In genomic region chr20:3902041-3902440, GRCh38 we compare ENCODE assay signal across 14 cellular contexts. TPM values are rescaled to one million over a fixed set of nuclear protein-coding genes. Genes with fewer than 3 reads are reported as not detected.
DNase-seq lines count a peak whose midpoint lies in the region; ATAC-seq and TF ChIP-seq lines count a peak whose summit lies in the region.
"Had no signal": no experiment of that assay in that cellular context is flagged by ENCODE, and none has a peak within 500 bp of the region (broad histone marks: within the 10 kb centered on the region; RNA-seq: fewer than 3 reads in every experiment).

No MANE protein-coding gene starts in this region.

- peaks cover 39% of the 10 kb centered on the region for H4K20me1 ChIP-seq in OCI-LY7 (ENCODE audit: insufficient read depth, low read length)

- 80% methylated on average over 7 of the region's 7 CpGs for WGBS in esophagus muscularis mucosa

- CTCF ChIA-PET in CD8-positive, alpha-beta T cell (lab: Charles Lee): interaction anchor here (1.1 kb wide), 1 partner anchor 106 kb away, joined by 4 read pairs; the partner anchor contains the start of gene CDC25B
- CTCF ChIA-PET in OCI-LY7 (lab: Charles Lee; ENCODE audit: unreplicated experiment): no interaction called here

- ATAC-seq in CD8-positive, alpha-beta T cell: no peak
- peak; percentile 16 for ATAC-seq in sciatic nerve
- no peak for ATAC-seq in HG03342 (IDR thresholded peaks at IDR 0.05; ENCODE audit: unreplicated experiment)

- H3K36me3 Mint-ChIP-seq in CD8-positive, alpha-beta T cell: peaks cover 5% of the 10 kb centered on the region

- no peaks in the 10 kb centered on the region for H3K9me3 ChIP-seq in CD8-positive, alpha-beta T cell (ENCODE audit: low read length)
- H3K9me3 ChIP-seq in OCI-LY7 (ENCODE audit: low read length) (no peaks in the 10 kb centered on the region), esophagus muscularis mucosa (no peaks in the 10 kb centered on the region)

- H3K4me1 ChIP-seq in CD8-positive, alpha-beta T cell (ENCODE audit: insufficient read depth, low read length): peaks cover 60% of the 10 kb centered on the region
- H3K4me1 ChIP-seq in OCI-LY7 (ENCODE audit: insufficient read depth, low read length, poor library complexity, severe bottlenecking): peaks cover 73% of the 10 kb centered on the region
- peaks cover 35 to 87% (median 80%) of the 10 kb centered on the region in 4 donors for H3K4me1 ChIP-seq in esophagus muscularis mucosa

- TF ChIP-seq POLR2A in esophagus muscularis mucosa (IDR thresholded peaks at IDR 0.05; ENCODE audit: low read depth): no peak

- H3K9me3 Mint-ChIP-seq in CD8-positive, alpha-beta T cell: no peaks in the 10 kb centered on the region

- no TSS peak for BruUV-seq in OCI-LY7 (replicated peaks; lab: Mats Ljungman, UMichigan)

- TF ChIP-seq CTCF in CD8-positive, alpha-beta T cell (IDR thresholded peaks at IDR 0.05): no peak
- TF ChIP-seq CTCF in OCI-LY7 (conservative IDR thresholded peaks at IDR 0.05; ENCODE audit: low read length) (no peak), esophagus muscularis mucosa (IDR thresholded peaks at IDR 0.05) (no peak)

- peaks cover 100% of the 10 kb centered on the region for H3K79me2 ChIP-seq in OCI-LY7 (ENCODE audit: insufficient read depth, low read depth, low read length)

- no peaks in the 10 kb centered on the region for H3K27me3 ChIP-seq in CD8-positive, alpha-beta T cell (ENCODE audit: insufficient read depth, low read length)
- H3K27me3 ChIP-seq in esophagus muscularis mucosa: no peaks in the 10 kb centered on the region

- peak overlapping the region; percentile 43 for H3K4me2 ChIP-seq in OCI-LY7 (ENCODE audit: low read length)

- H3K27ac Mint-ChIP-seq in CD8-positive, alpha-beta T cell: peak overlapping the region; percentile 10

- no peaks in the 10 kb centered on the region for H3K27me3 Mint-ChIP-seq in CD8-positive, alpha-beta T cell (ENCODE audit: low read depth)

- no peak overlapping the region for H3K4me3 Mint-ChIP-seq in CD8-positive, alpha-beta T cell

- intact Hi-C loops in CD8-positive, alpha-beta T cell (cut with DNase I, micrococcal nuclease): loop anchor here in 1 of 2 experiments (10.0 kb wide), 1 partner anchor 53 kb away; no protein-coding TSS in a partner anchor
- intact Hi-C loops in OCI-LY7 (cut with micrococcal nuclease; ENCODE audit: unreplicated experiment): no loop called here
- intact Hi-C loops in esophagus muscularis mucosa (cut with DNase I): loop anchor here (1.0 kb wide), 1 partner anchor 14 kb away; no protein-coding TSS in a partner anchor
- intact Hi-C loops in sciatic nerve (cut with DNase I): no loop called here

- DNase-seq in CD8-positive, alpha-beta T cell: no peak
- no peak for DNase-seq in OCI-LY7 (ENCODE audit: low spot score)
- no peak for DNase-seq in esophagus muscularis mucosa (ENCODE audit: extremely low spot score)
- DNase-seq in sciatic nerve (ENCODE audit: low spot score): no peak
- DNase-seq in HuH-7 (ENCODE audit: low spot score): no peak
- no peak for DNase-seq in T1000 (lab: John Stamatoyannopoulos, UW)
- no peak for DNase-seq in effector CD8-positive, alpha-beta T cell (lab: John Stamatoyannopoulos, UW)
- DNase-seq: activated gamma-delta T cell; effector CD4-positive, alpha-beta T cell; NCI-H2227 treated with DMSO at 0.1 percent for 48 hours; RPMI8226 had no signal

- no peak overlapping the region for H3K4me3 ChIP-seq in CD8-positive, alpha-beta T cell (ENCODE audit: low read depth, low read length)
- H3K4me3 ChIP-seq in OCI-LY7 (ENCODE audit: low read depth, low read length, poor library complexity, severe bottlenecking) (no peak overlapping the region), esophagus muscularis mucosa (peak overlapping the region in 2 of 4 donors; percentile 8 to 13)
- H3K4me3 ChIP-seq: skin epidermis had no signal

- no peak overlapping the region for H3K27ac ChIP-seq in CD8-positive, alpha-beta T cell (ENCODE audit: low read depth, low read length)
- peak overlapping the region; percentile 35 for H3K27ac ChIP-seq in OCI-LY7 (ENCODE audit: low read depth, low read length, poor library complexity, severe bottlenecking)
- H3K27ac ChIP-seq in esophagus muscularis mucosa (replicated peaks in 1 of 4): peak overlapping the region; percentile 15 to 47 (median 24)
- H3K27ac ChIP-seq: VCaP had no signal

- H3K4me1 Mint-ChIP-seq in CD8-positive, alpha-beta T cell (ENCODE audit: low read depth): peaks cover 74% of the 10 kb centered on the region

- no peak overlapping the region for H2AFZ ChIP-seq in OCI-LY7 (ENCODE audit: low read length)

- no peak for TF ChIP-seq EP300 in esophagus muscularis mucosa (IDR thresholded peaks at IDR 0.05)

- no peaks in the 10 kb centered on the region for H3K9me2 ChIP-seq in OCI-LY7 (ENCODE audit: insufficient read depth, low read length)

- POLR2A ChIA-PET in CD8-positive, alpha-beta T cell (lab: Charles Lee): no interaction called here
- POLR2A ChIA-PET in OCI-LY7 (lab: Charles Lee): interaction anchor here (0.9 to 3.8 kb wide), 3 partner anchors 8 to 36 kb away, joined by 3 to 21 read pairs (median 11); no protein-coding TSS in a partner anchor

- H3K36me3 ChIP-seq in CD8-positive, alpha-beta T cell (ENCODE audit: insufficient read depth, low read length): no peaks in the 10 kb centered on the region
- H3K36me3 ChIP-seq in OCI-LY7 (ENCODE audit: insufficient read depth, low read length) (peaks cover 49% of the 10 kb centered on the region), esophagus muscularis mucosa (no peaks in the 10 kb centered on the region)

RNA-seq across cellular contexts. Expression of gene PANK2, which starts 12.9 kb away (rescaled TPM):
- total RNA-seq in CD8-positive, alpha-beta T cell: 10 to 100 TPM; 44.2 to 53.5 TPM
- 40.9 and 46.1 TPM in 2 replicates for total RNA-seq in OCI-LY7 (2014; rRNA removed; shearing (Covaris generic))
- 66.6 and 71.3 TPM in 2 replicates for total RNA-seq in OCI-LY7 (2022)
- 10 to 100 TPM; 42.8 to 52.1 (median 46.6) TPM for total RNA-seq in esophagus muscularis mucosa
- total RNA-seq in sciatic nerve: 48.5 TPM

RNA-seq across cellular contexts. Expression of gene MAVS, which starts 55.4 kb away (rescaled TPM):
- 10 to 100 TPM in 1 of 2 experiments, 1 to 10 TPM in 1; 10.0 to 10.5 TPM for total RNA-seq in CD8-positive, alpha-beta T cell
- total RNA-seq in OCI-LY7 (2014; rRNA removed; shearing (Covaris generic)): 15.3 and 19.8 TPM in 2 replicates
- total RNA-seq in OCI-LY7 (2022): 35.5 and 37.2 TPM in 2 replicates
- total RNA-seq in esophagus muscularis mucosa: 10 to 100 TPM; 34.6 to 56.1 (median 42.8) TPM
- total RNA-seq in sciatic nerve: 37.8 TPM
